24 cellular contexts compared by ENCODE assay signal in the genomic region with DNA sequence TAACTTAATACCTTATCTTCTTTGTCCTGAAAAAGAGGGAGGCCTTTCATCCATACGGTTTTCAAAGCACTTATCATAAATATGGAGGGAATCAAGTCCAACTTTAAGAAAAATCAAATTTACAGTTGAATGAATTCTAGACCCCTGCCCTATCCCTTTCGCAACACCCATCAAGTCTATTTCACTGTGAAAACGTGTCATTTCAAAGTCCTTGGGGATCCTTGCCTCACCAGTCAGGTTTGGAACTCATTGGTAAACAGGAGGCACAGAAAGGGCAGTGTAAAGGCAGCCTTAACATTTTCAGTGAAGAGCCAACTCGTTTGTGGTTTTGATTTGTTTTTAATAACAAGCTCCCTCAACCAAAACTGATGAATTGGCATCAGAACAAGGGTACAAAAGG.
DNase-seq lines count a peak whose midpoint lies in the region; ATAC-seq, FAIRE-seq and TF ChIP-seq lines count a peak whose summit lies in the region.
"Had no signal": no experiment of that assay in that cellular context is flagged by ENCODE, and none has a peak within 500 bp of the region (broad histone marks: within the 10 kb centered on the region; RNA-seq: fewer than 3 reads in every experiment).

No MANE protein-coding gene starts in this region.

- H3K4me2 ChIP-seq in BLaER1: peak overlapping the region; percentile 50
- H3K4me2 ChIP-seq in astrocyte (ENCODE audit: low read length): no peak overlapping the region
- H3K4me2 ChIP-seq: A549 had no signal

- TF ChIP-seq CTCF in astrocyte (IDR thresholded peaks at IDR 0.05; ENCODE audit: insufficient read depth, low read depth, low read length): no peak
- TF ChIP-seq CTCF in glutamatergic neuron (IDR thresholded peaks at IDR 0.05; ENCODE audit: partially characterized antibody, unreplicated experiment): no peak
- TF ChIP-seq CTCF in WERI-Rb-1 (IDR thresholded peaks at IDR 0.05; ENCODE audit: low read depth, low read length): no peak

- H3K9me3 ChIP-seq in BLaER1 (no peaks in the 10 kb centered on the region; the same call in 1 of the 2 replicates), astrocyte (ENCODE audit: insufficient read depth, low read depth, low read length) (no peaks in the 10 kb centered on the region), WERI-Rb-1 (ENCODE audit: severe bottlenecking) (no peaks in the 10 kb centered on the region)
- H3K9me3 ChIP-seq: A549, BE2C, Caco-2 had no signal

- H3K9me3 Mint-ChIP-seq in astrocyte (ENCODE audit: unreplicated experiment) (no peaks in the 10 kb centered on the region), glutamatergic neuron (ENCODE audit: unreplicated experiment) (no peaks in the 10 kb centered on the region)
- no peaks in the 10 kb centered on the region for H3K9me3 Mint-ChIP-seq in effector memory CD8-positive, alpha-beta T cell
- H3K9me3 Mint-ChIP-seq in activated T-cell treated with anti-CD3 and anti-CD28 coated beads, Interleukin-2, amount 50 U/mL, for 72 hours: peaks cover 0 to 3% of the 10 kb centered on the region in 2 donors
- H3K9me3 Mint-ChIP-seq: CD4-positive, CD25-positive, alpha-beta regulatory T cell; CD8-positive, alpha-beta T cell had no signal

- H3K27me3 ChIP-seq in BLaER1 (peaks cover 57% of the 10 kb centered on the region), astrocyte (ENCODE audit: insufficient read depth, low read length) (no peaks in the 10 kb centered on the region), WERI-Rb-1 (ENCODE audit: insufficient read depth, low read depth, severe bottlenecking) (peaks cover 8% of the 10 kb centered on the region)
- H3K27me3 ChIP-seq: BE2C had no signal

- H3K27ac Mint-ChIP-seq in astrocyte (ENCODE audit: unreplicated experiment) (no peak overlapping the region), glutamatergic neuron (ENCODE audit: unreplicated experiment) (peak overlapping the region; percentile 90)
- no peak overlapping the region for H3K27ac Mint-ChIP-seq in effector memory CD8-positive, alpha-beta T cell
- H3K27ac Mint-ChIP-seq in activated T-cell treated with anti-CD3 and anti-CD28 coated beads, Interleukin-2, amount 50 U/mL, for 72 hours: no peak overlapping the region
- H3K27ac Mint-ChIP-seq: CD4-positive, CD25-positive, alpha-beta regulatory T cell; CD8-positive, alpha-beta T cell had no signal

- FAIRE-seq in astrocyte (lab: Jason Lieb, UNC): peak; percentile 78
- FAIRE-seq: A549, G401.6, GM12892, GM19239, H1 had no signal

- DNase-seq in astrocyte (ENCODE audit: low read depth) (no peak), glutamatergic neuron (no peak), WERI-Rb-1 (no peak)
- no peak for DNase-seq in effector memory CD8-positive, alpha-beta T cell
- DNase-seq in activated T-cell treated with anti-CD3 and anti-CD28 coated beads, Interleukin-2, amount 50 U/mL, for 72 hours: no peak
- DNase-seq: 8988T; ACHN; AML-193; BE2C; Caco-2; CD4-positive, CD25-positive, alpha-beta regulatory T cell; CD8-positive, alpha-beta T cell; DMS153; DND-41; GM23248; H7; HCEC 1CT had no signal

- H3K36me3 Mint-ChIP-seq in astrocyte (ENCODE audit: low read depth, unreplicated experiment) (no peaks in the 10 kb centered on the region), glutamatergic neuron (ENCODE audit: unreplicated experiment) (no peaks in the 10 kb centered on the region)
- H3K36me3 Mint-ChIP-seq in effector memory CD8-positive, alpha-beta T cell (ENCODE audit: insufficient read depth): no peaks in the 10 kb centered on the region
- H3K36me3 Mint-ChIP-seq in activated T-cell treated with anti-CD3 and anti-CD28 coated beads, Interleukin-2, amount 50 U/mL, for 72 hours (ENCODE audit: insufficient read depth in 2 of 2): peaks cover 0 to 2% of the 10 kb centered on the region in 2 donors
- H3K36me3 Mint-ChIP-seq: CD4-positive, CD25-positive, alpha-beta regulatory T cell had no signal

- H4K20me1 ChIP-seq in BLaER1 (0 out of 2 replicates have a peak, but pooled peaks cover 3% of the 10 kb centered on the region), astrocyte (ENCODE audit: insufficient read depth, low read length) (no peaks in the 10 kb centered on the region)

- H3K4me1 ChIP-seq in BLaER1 (peaks cover 72% of the 10 kb centered on the region), astrocyte (ENCODE audit: insufficient read depth, low read length) (no peaks in the 10 kb centered on the region)
- H3K4me1 ChIP-seq: A549, BE2C, Caco-2 had no signal

- ATAC-seq in effector memory CD8-positive, alpha-beta T cell (replicated peaks): no peak
- ATAC-seq in activated T-cell treated with anti-CD3 and anti-CD28 coated beads, Interleukin-2, amount 50 U/mL, for 72 hours (replicated peaks in 1 of 2): no peak
- ATAC-seq: A549; CD8-positive, alpha-beta T cell had no signal

- peak overlapping the region; percentile 47; the same call in 1 of the 2 replicates for H3K9ac ChIP-seq in BLaER1
- H3K9ac ChIP-seq in astrocyte (ENCODE audit: low read length): no peak overlapping the region
- H3K9ac ChIP-seq: GM23248 had no signal

- H3K27ac ChIP-seq in BLaER1 (peak overlapping the region; percentile 78), astrocyte (ENCODE audit: low read depth, low read length) (no peak overlapping the region), WERI-Rb-1 (no peak overlapping the region)
- H3K27ac ChIP-seq: A549, C4-2B, GM23248 had no signal

- H3K36me3 ChIP-seq in BLaER1: peaks cover 25% of the 10 kb centered on the region
- no peaks in the 10 kb centered on the region for H3K36me3 ChIP-seq in astrocyte (ENCODE audit: insufficient read depth, low read length)
- H3K36me3 ChIP-seq in WERI-Rb-1: no peaks in the 10 kb centered on the region
- H3K36me3 ChIP-seq: BE2C had no signal

- no peak overlapping the region for H2AFZ ChIP-seq in astrocyte (ENCODE audit: low read depth, low read length)
- H2AFZ ChIP-seq: GM23248 had no signal

- H3K79me2 ChIP-seq in astrocyte (ENCODE audit: insufficient read depth, low read length): no peaks in the 10 kb centered on the region

- H3K4me3 Mint-ChIP-seq in astrocyte (ENCODE audit: unreplicated experiment) (no peak overlapping the region), glutamatergic neuron (ENCODE audit: unreplicated experiment) (no peak overlapping the region)
- no peak overlapping the region for H3K4me3 Mint-ChIP-seq in effector memory CD8-positive, alpha-beta T cell
- no peak overlapping the region for H3K4me3 Mint-ChIP-seq in activated T-cell treated with anti-CD3 and anti-CD28 coated beads, Interleukin-2, amount 50 U/mL, for 72 hours
- H3K4me3 Mint-ChIP-seq: CD4-positive, CD25-positive, alpha-beta regulatory T cell; CD8-positive, alpha-beta T cell had no signal

- H3K27me3 Mint-ChIP-seq in astrocyte (ENCODE audit: low read depth, unreplicated experiment) (no peaks in the 10 kb centered on the region), glutamatergic neuron (ENCODE audit: unreplicated experiment) (peaks cover 2% of the 10 kb centered on the region)
- H3K27me3 Mint-ChIP-seq in effector memory CD8-positive, alpha-beta T cell: no peaks in the 10 kb centered on the region
- H3K27me3 Mint-ChIP-seq in activated T-cell treated with anti-CD3 and anti-CD28 coated beads, Interleukin-2, amount 50 U/mL, for 72 hours (ENCODE audit: low read depth): peaks cover 26% of the 10 kb centered on the region
- H3K27me3 Mint-ChIP-seq: CD4-positive, CD25-positive, alpha-beta regulatory T cell had no signal

- no peaks in the 10 kb centered on the region for H3K4me1 Mint-ChIP-seq in astrocyte (ENCODE audit: low read depth, unreplicated experiment)
- H3K4me1 Mint-ChIP-seq in glutamatergic neuron (ENCODE audit: low read depth, unreplicated experiment): peaks cover 14% of the 10 kb centered on the region
- H3K4me1 Mint-ChIP-seq in effector memory CD8-positive, alpha-beta T cell (ENCODE audit: low read depth in 2 of 2): no peaks in the 10 kb centered on the region
- H3K4me1 Mint-ChIP-seq in activated T-cell treated with anti-CD3 and anti-CD28 coated beads, Interleukin-2, amount 50 U/mL, for 72 hours (ENCODE audit: low read depth): peaks cover 6% of the 10 kb centered on the region

- H3K4me3 ChIP-seq in BLaER1 (no peak overlapping the region), astrocyte (ENCODE audit: insufficient read depth, low read depth, low read length) (no peak overlapping the region), WERI-Rb-1 (ENCODE audit: low read depth, low read length) (no peak overlapping the region)
- H3K4me3 ChIP-seq: A549, GM23248 had no signal
